In the genomic region with DNA sequence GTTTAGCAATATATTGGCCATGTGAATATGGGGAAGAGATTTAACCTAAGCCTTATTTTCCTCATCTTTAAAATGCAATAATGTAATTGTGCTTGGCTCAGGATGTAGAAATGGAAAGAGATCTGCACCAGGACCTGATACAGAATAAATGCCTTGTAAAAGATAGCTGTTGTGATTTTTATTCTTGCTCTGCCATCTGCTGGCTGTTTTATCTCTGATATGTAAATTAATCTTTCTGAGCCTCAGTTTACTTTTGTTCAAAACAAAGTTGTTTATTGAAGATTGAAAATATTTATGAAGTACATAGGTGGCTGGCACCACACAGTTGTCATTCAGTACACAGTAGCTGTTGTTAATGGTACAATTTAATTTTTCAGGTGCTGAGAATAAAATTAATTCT, we compare ENCODE assay signal across 14 cellular contexts. TPM values are rescaled to one million over a fixed set of nuclear protein-coding genes. Genes with fewer than 3 reads are reported as not detected.
DNase-seq lines count a peak whose midpoint lies in the region; ATAC-seq and TF ChIP-seq lines count a peak whose summit lies in the region.
"Had no signal": no experiment of that assay in that cellular context is flagged by ENCODE, and none has a peak within 500 bp of the region (broad histone marks: within the 10 kb centered on the region; RNA-seq: fewer than 3 reads in every experiment).

No MANE protein-coding gene starts in this region.

- no peaks in the 10 kb centered on the region for H4K20me1 ChIP-seq in mammary epithelial cell (ENCODE audit: insufficient read depth, low read length)

- TF ChIP-seq CTCF in AG04450 (IDR thresholded peaks at IDR 0.05; ENCODE audit: low read depth, low read length) (peak; percentile 17), mammary epithelial cell (conservative IDR thresholded peaks at IDR 0.05 in 1 of 2, IDR thresholded peaks at IDR 0.05 in 1 of 2; ENCODE audit: extremely low read depth in 1 of 2, insufficient read depth in 1 of 2, low read depth in 1 of 2, low read length in 2 of 2) (peak; percentile 16 to 32), colonic mucosa (IDR thresholded peaks at IDR 0.05) (no peak)

- H3K9me3 ChIP-seq in AG04450 (ENCODE audit: control insufficient read depth, insufficient read depth, low read length), result no peaks in the 10 kb centered on the region
- no peaks in the 10 kb centered on the region for H3K9me3 ChIP-seq in mammary epithelial cell (replicated peaks; ENCODE audit: insufficient read depth, low read length)
- H3K9me3 ChIP-seq in colonic mucosa, result no peaks in the 10 kb centered on the region

- no peaks in the 10 kb centered on the region for H3K27me3 ChIP-seq in AG04450 (ENCODE audit: control insufficient read depth, insufficient read depth, low read length)
- H3K27me3 ChIP-seq in mammary epithelial cell (ENCODE audit: insufficient read depth, low read length), result no peaks in the 10 kb centered on the region
- no peaks in the 10 kb centered on the region for H3K27me3 ChIP-seq in colonic mucosa

- H3K9ac ChIP-seq in mammary epithelial cell (ENCODE audit: insufficient read depth, low read length) (no peak overlapping the region), colonic mucosa (ENCODE audit: low read depth in 2 of 2, low read length in 2 of 2) (no peak overlapping the region)

- H3K4me1 ChIP-seq in mammary epithelial cell (ENCODE audit: insufficient read depth, low read length), result no peaks in the 10 kb centered on the region
- no peaks in the 10 kb centered on the region for H3K4me1 ChIP-seq in colonic mucosa

- H3K4me2 ChIP-seq in mammary epithelial cell (ENCODE audit: insufficient read depth, low read depth, low read length), result no peak overlapping the region
- H3K4me2 ChIP-seq: smooth muscle cell had no signal

- H2AFZ ChIP-seq in mammary epithelial cell (ENCODE audit: low read depth, low read length), result no peak overlapping the region

- BruUV-seq in mammary epithelial cell (replicated peaks; lab: Mats Ljungman, UMichigan), result no TSS peak

- H3K4me3 ChIP-seq in AG04450 (ENCODE audit: low read depth, low read length), result no peak overlapping the region
- H3K4me3 ChIP-seq in mammary epithelial cell (replicated peaks in 1 of 3; ENCODE audit: insufficient read depth in 1 of 3, low read depth in 2 of 3, low read length in 3 of 3), result no peak overlapping the region
- no peak overlapping the region for H3K4me3 ChIP-seq in colonic mucosa
- H3K4me3 ChIP-seq: smooth muscle cell had no signal

- H3K27ac ChIP-seq in AG04450 (ENCODE audit: low read depth, low read length), result no peak overlapping the region
- no peak overlapping the region for H3K27ac ChIP-seq in mammary epithelial cell (ENCODE audit: insufficient read depth, low read depth, low read length)
- no peak overlapping the region for H3K27ac ChIP-seq in colonic mucosa

- in situ Hi-C loops in mammary epithelial cell (cut with MboI; ENCODE audit: low sequenced_read_pairs in 2 of 2), result no loop called here

- DNase-seq in AG04450 (ENCODE audit: low read depth, low spot score) (no peak), HT-29 (ENCODE audit: low spot score) (peak; percentile 11), mammary epithelial cell (no peak), medulla oblongata (ENCODE audit: extremely low spot score) (peak; percentile 31), NCI-H2227 treated with DMSO at 0.1 percent for 48 hours (lab: John Stamatoyannopoulos, UW) (no peak), colonic mucosa (no peak)
- DNase-seq: activated CD4-positive, alpha-beta T cell treated with anti-CD3 and anti-CD28 coated beads, Interleukin-2, amount 50 U/mL, for 48 hours; activated naive CD4-positive, alpha-beta T cell treated with Interleukin-2 at 50 U/mL for 16 hours; NCI-H1092; NCI-H774; T-helper 1 cell had no signal

- ATAC-seq in GM19035 (IDR thresholded peaks at IDR 0.05; ENCODE audit: unreplicated experiment), result no peak
- no peak for ATAC-seq in GM18909 (IDR thresholded peaks at IDR 0.05; ENCODE audit: poor library complexity, unreplicated experiment)

- peaks cover 21% of the 10 kb centered on the region for H3K79me2 ChIP-seq in mammary epithelial cell (ENCODE audit: insufficient read depth, low read length)

- CTCF ChIA-PET in AG04450 (lab: Charles Lee), result interaction anchor here (0.7 to 1.4 kb wide), 8 partner anchors 9 to 48 kb away, joined by 3 to 5 read pairs (median 3); no protein-coding TSS in a partner anchor
- CTCF ChIA-PET in mammary epithelial cell (lab: Charles Lee; ENCODE audit: low non-redundant PET), result no interaction called here

- H3K36me3 ChIP-seq in mammary epithelial cell (ENCODE audit: insufficient read depth, low read length) (no peaks in the 10 kb centered on the region), colonic mucosa (no peaks in the 10 kb centered on the region)

- dilution Hi-C loops in mammary epithelial cell (cut with HindIII; ENCODE audit: low sequenced_read_pairs), result no loop called here

- POLR2A ChIA-PET in AG04450 (lab: Yijun Ruan, JAX), result no interaction called here

- intact Hi-C loops in mammary epithelial cell (cut with micrococcal nuclease) (loop anchor here (1.0 kb wide), 1 partner anchor 47 kb away; no protein-coding TSS in a partner anchor), colonic mucosa (cut with DNase I) (no loop called here)

RNA-seq across cellular contexts. Expression of a gene that starts 21.9 kb away (rescaled TPM):
- polyA plus RNA-seq in AG04450 (2011; rRNA removed) (21.5 and 26.1 TPM in 2 replicates), mammary epithelial cell (8.9 TPM)
- polyA minus RNA-seq in AG04450 (2011; rRNA and poly(A)+ RNA removed), result 42.6 and 56.5 TPM in 2 replicates
- total RNA-seq in HT-29 (2014; rRNA removed; shearing (Covaris generic)), result 3.3 and 6.5 TPM in 2 replicates
- total RNA-seq in mammary epithelial cell (10 to 100 TPM; 18.8 to 42.0 TPM), colonic mucosa (10 to 100 TPM; 20.5 to 26.6 TPM)
- polyA minus RNA-seq in mammary epithelial cell, result 22.4 TPM

RNA-seq across cellular contexts. Expression of a gene that starts 50.0 kb away (rescaled TPM):
- polyA plus RNA-seq in AG04450 (2011; rRNA removed) (12.0 and 13.8 TPM in 2 replicates), mammary epithelial cell (21.6 TPM)
- polyA minus RNA-seq in AG04450 (2011; rRNA and poly(A)+ RNA removed), result 16.0 and 18.7 TPM in 2 replicates
- total RNA-seq in HT-29 (2014; rRNA removed; shearing (Covaris generic)), result 15.8 and 17.4 TPM in 2 replicates
- total RNA-seq in mammary epithelial cell (10 to 100 TPM; 13.8 to 33.0 TPM), colonic mucosa (10 to 100 TPM; 14.8 to 23.8 TPM)
- 32.1 TPM for polyA minus RNA-seq in mammary epithelial cell

Comparison
In these comparisons a context has a peak if more than half of its experiments do, and no peak if none do; other contexts are left out.
1. DNase-seq: peak in HT-29 (single experiment) and medulla oblongata (single experiment); none in AG04450 (single experiment), mammary epithelial cell (single experiment), NCI-H2227 treated with DMSO at 0.1 percent for 48 hours (single experiment) and colonic mucosa (single experiment).